In the genomic region with DNA sequence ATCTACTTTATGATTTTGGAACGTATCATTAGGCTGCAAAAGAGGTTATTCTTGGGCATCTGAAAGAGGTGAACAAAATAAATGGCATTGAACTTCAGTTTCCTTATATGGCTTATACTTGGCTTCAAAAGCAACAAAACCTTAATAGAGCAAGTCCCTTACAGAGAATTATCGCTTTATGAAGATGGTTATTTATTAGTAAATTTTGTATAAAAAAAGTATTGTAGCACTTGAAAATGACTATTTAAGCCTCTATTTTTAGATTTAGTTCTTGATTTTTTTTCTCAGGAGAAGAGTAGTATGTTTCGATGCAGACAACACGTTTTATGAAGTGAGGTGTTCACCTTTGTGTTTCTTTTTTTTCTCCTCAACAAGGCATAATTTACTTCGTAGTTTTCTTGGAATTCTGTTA, we compare ENCODE assay signal across 8 cellular contexts. TPM values are rescaled to one million over a fixed set of nuclear protein-coding genes. Genes with fewer than 3 reads are reported as not detected.
DNase-seq lines count a peak whose midpoint lies in the region; ATAC-seq, FAIRE-seq and TF ChIP-seq lines count a peak whose summit lies in the region.

No MANE protein-coding gene starts in this region.

- peak overlapping the region; percentile 99 for H3K4me3 Mint-ChIP-seq in memory B cell

- H3K4me3 ChIP-seq in heart right ventricle = peak overlapping the region in 9 of 10 donors; percentile 69 to 95 (median 89)
- H3K4me3 ChIP-seq in GM12878 = peak overlapping the region; percentile 85
- H3K4me3 ChIP-seq in aorta (ENCODE audit: low read length in 2 of 2) = peak overlapping the region; percentile 69 to 95

- no peak for TF ChIP-seq RAD21 in GM12878 (IDR thresholded peaks at IDR 0.05; ENCODE audit: insufficient read depth, low read depth, low read length)

- H3K9me3 ChIP-seq in heart right ventricle (no peaks in the 10 kb centered on the region), GM12878 (replicated peaks; ENCODE audit: control insufficient read depth, insufficient read depth, low read length) (no peaks in the 10 kb centered on the region), aorta (ENCODE audit: control insufficient read depth, low read length) (no peaks in the 10 kb centered on the region)

- DNase-seq in heart right ventricle (no peak), Right ventricle myocardium superior (no peak), GM12878 (ENCODE audit: low read depth, low spot score) (no peak), memory B cell (ENCODE audit: low spot score in 2 of 2) (no peak), aorta (no peak), HuH-7.5 (ENCODE audit: low spot score) (no peak), cerebellar cortex (ENCODE audit: low spot score) (no peak), AML-193 (lab: John Stamatoyannopoulos, UW) (no peak)

- FAIRE-seq in GM12878 (lab: Jason Lieb, UNC) = no peak

- ATAC-seq in heart right ventricle = no peak
- ATAC-seq in Right ventricle myocardium superior (ENCODE audit: poor library complexity) = no peak
- no peak for ATAC-seq in GM12878
- no peak for ATAC-seq in memory B cell (ENCODE audit: low read depth)
- ATAC-seq in aorta (ENCODE audit: low FRiP score) = no peak

- H3K27ac ChIP-seq in heart right ventricle = peak overlapping the region in 6 of 10 donors; percentile 99 to 100 (median 100)
- H3K27ac ChIP-seq in GM12878 (ENCODE audit: control insufficient read depth, insufficient read depth) = peak overlapping the region; percentile 96
- no peak overlapping the region for H3K27ac ChIP-seq in aorta (ENCODE audit: low read depth in 1 of 2, low read length in 2 of 2)

- H3K4me1 Mint-ChIP-seq in memory B cell = peaks cover 26% of the 10 kb centered on the region

- RAD21 ChIA-PET in GM12878 (lab: Charles Lee; ENCODE audit: unreplicated experiment) = interaction anchor here (1.0 to 1.4 kb wide), 3 partner anchors 15 to 35 kb away, joined by 3 to 5 read pairs (median 4); no protein-coding TSS in a partner anchor

- peaks cover 0 to 15% (median 0%) of the 10 kb centered on the region in 9 donors for H3K36me3 ChIP-seq in heart right ventricle
- H3K36me3 ChIP-seq in GM12878 (ENCODE audit: control insufficient read depth in 2 of 2, insufficient read depth in 2 of 2, low read length in 1 of 2) = peaks cover 0 to 3% of the 10 kb centered on the region in 2 experiments; a peak in 2 of 4 replicates
- no peaks in the 10 kb centered on the region for H3K36me3 ChIP-seq in aorta (ENCODE audit: control insufficient read depth in 1 of 2, insufficient read depth in 2 of 2, low read length in 1 of 2)

- CTCF ChIA-PET in GM12878 (lab: Yijun Ruan, JAX) = no interaction called here

- H3K27me3 Mint-ChIP-seq in memory B cell = no peaks in the 10 kb centered on the region

- POLR2A ChIA-PET in GM12878 (lab: Charles Lee) = interaction anchor here (0.6 to 1.4 kb wide), 2 partner anchors 20 to 305 kb away, joined by 3 read pairs; no protein-coding TSS in a partner anchor

- no peak for TF ChIP-seq POLR2A in GM12878 (IDR thresholded peaks at IDR 0.05; ENCODE audit: low read depth, low read length)

- peak overlapping the region; percentile 96 for H3K27ac Mint-ChIP-seq in memory B cell

- H3K79me2 ChIP-seq in GM12878 (ENCODE audit: control insufficient read depth, insufficient read depth, low read length) = peaks cover 78% of the 10 kb centered on the region

- H3K9me3 Mint-ChIP-seq in memory B cell = no peaks in the 10 kb centered on the region

- TF ChIP-seq EP300 in GM12878 (IDR thresholded peaks at IDR 0.05; ENCODE audit: borderline replicate concordance in 1 of 2, control insufficient read depth in 1 of 2, low read depth in 2 of 2, low read length in 2 of 2) = no peak

- peak overlapping the region; percentile 94 for H3K9ac ChIP-seq in GM12878 (ENCODE audit: control insufficient read depth, insufficient read depth, low read length)

- no peak for TF ChIP-seq CTCF in heart right ventricle (IDR thresholded peaks at IDR 0.05)
- TF ChIP-seq CTCF in GM12878 (IDR thresholded peaks at IDR 0.05 in 2 of 3, conservative IDR thresholded peaks at IDR 0.05 in 1 of 3; ENCODE audit: control insufficient read depth in 2 of 3, extremely low read depth in 1 of 3, insufficient read depth in 1 of 3, low read depth in 3 of 3, low read length in 3 of 3) = no peak

- H3K36me3 Mint-ChIP-seq in memory B cell = peaks cover 7% of the 10 kb centered on the region

- H3K27me3 ChIP-seq in heart right ventricle (no peaks in the 10 kb centered on the region), GM12878 (replicated peaks in 1 of 2; ENCODE audit: control insufficient read depth in 2 of 2, insufficient read depth in 2 of 2, low read length in 1 of 2) (no peaks in the 10 kb centered on the region), aorta (ENCODE audit: control insufficient read depth in 1 of 2, insufficient read depth in 2 of 2, low read length in 1 of 2) (no peaks in the 10 kb centered on the region)

- peak overlapping the region; percentile 19; the same call in 1 of the 2 replicates for H2AFZ ChIP-seq in GM12878 (ENCODE audit: control insufficient read depth, low read depth, low read length)

- BruUV-seq in GM12878 (replicated peaks; lab: Mats Ljungman, UMichigan) = no TSS peak

- WGBS in heart right ventricle, 2 donors = 5 to 10% methylated on average over 5 of the region's 5 CpGs
- 12% methylated on average over 5 of the region's 5 CpGs for WGBS in GM12878 (ENCODE audit: insufficient coverage, insufficient replicate concordance, low lambda C conversion rate, missing lambda C conversion rate)
- 4 to 5% methylated on average over 5 of the region's 5 CpGs for WGBS in aorta, 2 donors

- intact Hi-C loops in heart right ventricle (cut with DNase I) (loop anchor here in 8 of 10 donors (5.0 to 10.0 kb wide), 11 partner anchors 84 to 304 kb away; a partner anchor contains a TSS), Right ventricle myocardium superior (cut with DNase I) (loop anchor here (10.0 kb wide), 1 partner anchor 216 kb away; a partner anchor contains a TSS), GM12878 (cut with micrococcal nuclease; ENCODE audit: unreplicated experiment) (loop anchor here (5.0 kb wide), 6 partner anchors 34 to 214 kb away; a partner anchor contains a TSS), aorta (cut with DNase I) (loop anchor here (5.0 to 10.0 kb wide), 4 partner anchors 86 to 214 kb away; a partner anchor contains a TSS)

- no peaks in the 10 kb centered on the region for H4K20me1 ChIP-seq in GM12878 (ENCODE audit: control insufficient read depth, insufficient read depth)

- in situ Hi-C loops in GM12878 (cut with MboI) = no loop called here

- SMC1A ChIA-PET in GM12878 (lab: Charles Lee; ENCODE audit: uncharacterized antibody, unreplicated experiment) = interaction anchor here (0.8 to 4.8 kb wide), 8 partner anchors 36 to 167 kb away, joined by 3 to 21 read pairs (median 4); no protein-coding TSS in a partner anchor

- peak overlapping the region; percentile 83 for H3K4me2 ChIP-seq in GM12878 (ENCODE audit: control insufficient read depth, insufficient read depth)

- H3K4me1 ChIP-seq in heart right ventricle (peaks cover 0 to 51% (median 35%) of the 10 kb centered on the region in 9 donors), GM12878 (ENCODE audit: control insufficient read depth, insufficient read depth, low read length) (0 out of 2 replicates have a peak, but pooled peaks cover 5% of the 10 kb centered on the region), aorta (ENCODE audit: control insufficient read depth in 1 of 2, insufficient read depth in 2 of 2, low read length in 2 of 2) (no peaks in the 10 kb centered on the region)

TF ChIP-seq in GM12878, 131 proteins besides CTCF, POLR2A, EP300 and RAD21 (continues in another document):
- TF ChIP-seq CEBPB (IDR thresholded peaks at IDR 0.05; ENCODE audit: borderline replicate concordance in 1 of 2, low read depth in 2 of 2, low read length in 2 of 2) (no peak), SRF (IDR thresholded peaks at IDR 0.05; ENCODE audit: low read depth in 2 of 2, low read length in 2 of 2) (peak in 1 of 2 experiments; percentile 65; a peak in 1 of 4 replicates)
- TF ChIP-seq, protein P1, sequence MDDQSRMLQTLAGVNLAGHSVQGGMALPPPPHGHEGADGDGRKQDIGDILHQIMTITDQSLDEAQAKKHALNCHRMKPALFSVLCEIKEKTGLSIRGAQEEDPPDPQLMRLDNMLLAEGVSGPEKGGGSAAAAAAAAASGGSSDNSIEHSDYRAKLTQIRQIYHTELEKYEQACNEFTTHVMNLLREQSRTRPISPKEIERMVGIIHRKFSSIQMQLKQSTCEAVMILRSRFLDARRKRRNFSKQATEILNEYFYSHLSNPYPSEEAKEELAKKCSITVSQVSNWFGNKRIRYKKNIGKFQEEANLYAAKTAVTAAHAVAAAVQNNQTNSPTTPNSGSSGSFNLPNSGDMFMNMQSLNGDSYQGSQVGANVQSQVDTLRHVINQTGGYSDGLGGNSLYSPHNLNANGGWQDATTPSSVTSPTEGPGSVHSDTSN (IDR thresholded peaks at IDR 0.05; ENCODE audit: insufficient replicate concordance, low read depth, low read length) = no peak

RNA-seq across cellular contexts. Expression of a gene that starts 2.0 kb away (rescaled TPM):
- 10 to 100 TPM; 28.7 to 63.3 (median 44.6) TPM for total RNA-seq in heart right ventricle
- polyA plus RNA-seq in heart right ventricle = 10 to 100 TPM in 1 of 2 donors, 1 to 10 TPM in 1; 7.4 to 12.5 TPM
- 34.1 TPM for total RNA-seq in Right ventricle myocardium superior
- 282 and 300 TPM in 2 replicates for total RNA-seq in GM12878 (2013; cell fraction: nucleolus; rRNA removed)
- 48.8 and 56.3 TPM in 2 replicates for total RNA-seq in GM12878 (2014; rRNA removed)
- 91.1 and 94.6 TPM in 2 replicates for total RNA-seq in GM12878 (2014; rRNA removed; fragmentation: Illumina TruSeq; extraction: Trizol)
- 55.3 and 65.1 TPM in 2 replicates for total RNA-seq in GM12878 (2021)
- polyA plus RNA-seq in GM12878 (2011; ENCODE audit: low read depth) = 16.8 TPM
- 50.0 and 71.4 TPM in 2 replicates for polyA plus RNA-seq in GM12878 (2011; rRNA removed)
- polyA plus RNA-seq in GM12878 (2011; cell fraction: cytosol; rRNA removed) = 17.7 and 18.8 TPM in 2 replicates
- 27.4 and 30.7 TPM in 2 replicates for polyA plus RNA-seq in GM12878 (2011; cell fraction: nucleus; rRNA removed)
- polyA plus RNA-seq in GM12878 (2012) = 32.8 and 35.2 TPM in 2 replicates
- polyA plus RNA-seq in GM12878 (2014; fragmentation: Illumina TruSeq; extraction: Trizol) = 61.7 and 84.5 TPM in 2 replicates
- polyA plus RNA-seq in GM12878 (2014; fragmentation: Nextera tagmentation; extraction: Ambion mirVana) = 10 to 100 TPM in 1 of 2 experiments, 1 to 10 TPM in 1; 9.5 to 11.5 TPM
- 47.5 and 51.0 TPM in 2 replicates for polyA plus RNA-seq in GM12878 (2014; rRNA removed)
- 10 to 100 TPM; 20.7 to 35.3 TPM for polyA plus RNA-seq in GM12878 (2016; fragmentation: Nextera tagmentation; extraction: Ambion mirVana)
- 80.4 and 113 TPM in 2 replicates for polyA minus RNA-seq in GM12878 (2011; rRNA and poly(A)+ RNA removed)
- 45.2 and 50.1 TPM in 2 replicates for polyA minus RNA-seq in GM12878 (2011; cell fraction: cytosol; rRNA and poly(A)+ RNA removed)
- polyA minus RNA-seq in GM12878 (2011; cell fraction: nucleus; rRNA and poly(A)+ RNA removed) = 111 and 133 TPM in 2 replicates
- 10 to 100 TPM; 64.0 to 78.6 TPM for total RNA-seq in aorta
- polyA plus RNA-seq in aorta = 10 to 100 TPM; 15.2 to 17.2 TPM

Comparison
In these comparisons a context has a peak if more than half of its experiments do, and no peak if none do; other contexts are left out.
1. H3K27ac ChIP-seq: peak in heart right ventricle (6 of 10) and GM12878 (single experiment); none in aorta (0 of 2).
2. Peak in every context shown above with its lines, with median percentiles within 50 percentile points of each other: H3K4me3 ChIP-seq.